8 cellular contexts compared by ENCODE assay signal in genomic region chr6:139290787-139291294, GRCh38. TPM values are rescaled to one million over a fixed set of nuclear protein-coding genes. Genes with fewer than 3 reads are reported as not detected.
DNase-seq lines count a peak whose midpoint lies in the region; ATAC-seq and TF ChIP-seq lines count a peak whose summit lies in the region.

No MANE protein-coding gene starts in this region.

- peak overlapping the region; percentile 69 for H3K27ac ChIP-seq in subcutaneous abdominal adipose tissue (ENCODE audit: low read depth, low read length)

- H3K4me3 ChIP-seq in subcutaneous abdominal adipose tissue (ENCODE audit: low read depth in 1 of 5, low read length in 5 of 5): peak overlapping the region in 2 of 5 donors; percentile 13 to 28

- H3K9ac ChIP-seq in subcutaneous abdominal adipose tissue (ENCODE audit: low read length in 5 of 5): no peak overlapping the region

- TF ChIP-seq CTCF in GM20000 (IDR thresholded peaks at IDR 0.05; ENCODE audit: extremely low read depth, missing control alignments): no peak

- H3K4me1 ChIP-seq in subcutaneous abdominal adipose tissue (ENCODE audit: control insufficient read depth in 5 of 5, insufficient read depth in 5 of 5, low read length in 5 of 5): peaks cover 2 to 25% (median 6%) of the 10 kb centered on the region in 5 donors

- no peaks in the 10 kb centered on the region for H3K36me3 ChIP-seq in subcutaneous abdominal adipose tissue (ENCODE audit: control insufficient read depth in 5 of 5, insufficient read depth in 5 of 5, low read length in 5 of 5)

- peak; percentile 79 for ATAC-seq in HG03521 (IDR thresholded peaks at IDR 0.05; ENCODE audit: unreplicated experiment)

- peak; percentile 74 for DNase-seq in GDM1 (lab: John Stamatoyannopoulos, UW)
- DNase-seq in GM20000 (ENCODE audit: low spot score): peak; percentile 70
- peak; percentile 36 for DNase-seq in activated T-helper 1 cell treated with anti-CD3 and anti-CD28 coated beads, Interleukin-12 subunit alpha, Interleukin-12 subunit beta, Interleukin-2, Interleukin-4 antibody, amounts not matched to agents 30 ng/mL and 10 ng/mL and 1 ng/mL, durations not matched to agents 14 hours and 24 hours and 36 hours (ENCODE audit: low spot score)
- DNase-seq in inferior parietal cortex (ENCODE audit: extremely low spot score): peak; percentile 34
- no peak for DNase-seq in DMS153 treated with DMSO at 0.1 percent for 48 hours (lab: John Stamatoyannopoulos, UW; ENCODE audit: unreplicated experiment)
- no peak for DNase-seq in NCI-H1930 (lab: John Stamatoyannopoulos, UW)

- peaks cover 2% of the 10 kb centered on the region for H3K27me3 Mint-ChIP-seq in activated T-helper 1 cell treated with anti-CD3 and anti-CD28 coated beads, Interleukin-12 subunit alpha, Interleukin-12 subunit beta, Interleukin-2, Interleukin-4 antibody, amounts not matched to agents 30 ng/mL and 10 ng/mL and 1 ng/mL, durations not matched to agents 14 hours and 24 hours and 36 hours (ENCODE audit: insufficient read depth)

- H3K9me3 ChIP-seq in subcutaneous abdominal adipose tissue (ENCODE audit: control insufficient read depth in 5 of 5, low read length in 5 of 5): no peaks in the 10 kb centered on the region

- H3K36me3 Mint-ChIP-seq in activated T-helper 1 cell treated with anti-CD3 and anti-CD28 coated beads, Interleukin-12 subunit alpha, Interleukin-12 subunit beta, Interleukin-2, Interleukin-4 antibody, amounts not matched to agents 30 ng/mL and 10 ng/mL and 1 ng/mL, durations not matched to agents 14 hours and 24 hours and 36 hours (ENCODE audit: low read depth): peaks cover 7% of the 10 kb centered on the region

- peaks cover 72% of the 10 kb centered on the region for H3K4me1 Mint-ChIP-seq in activated T-helper 1 cell treated with anti-CD3 and anti-CD28 coated beads, Interleukin-12 subunit alpha, Interleukin-12 subunit beta, Interleukin-2, Interleukin-4 antibody, amounts not matched to agents 30 ng/mL and 10 ng/mL and 1 ng/mL, durations not matched to agents 14 hours and 24 hours and 36 hours (ENCODE audit: low read depth)

- peak overlapping the region; percentile 67 for H3K4me3 Mint-ChIP-seq in activated T-helper 1 cell treated with anti-CD3 and anti-CD28 coated beads, Interleukin-12 subunit alpha, Interleukin-12 subunit beta, Interleukin-2, Interleukin-4 antibody, amounts not matched to agents 30 ng/mL and 10 ng/mL and 1 ng/mL, durations not matched to agents 14 hours and 24 hours and 36 hours

- H3K27ac Mint-ChIP-seq in activated T-helper 1 cell treated with anti-CD3 and anti-CD28 coated beads, Interleukin-12 subunit alpha, Interleukin-12 subunit beta, Interleukin-2, Interleukin-4 antibody, amounts not matched to agents 30 ng/mL and 10 ng/mL and 1 ng/mL, durations not matched to agents 14 hours and 24 hours and 36 hours: peak overlapping the region; percentile 98

- H3K9me3 Mint-ChIP-seq in activated T-helper 1 cell treated with anti-CD3 and anti-CD28 coated beads, Interleukin-12 subunit alpha, Interleukin-12 subunit beta, Interleukin-2, Interleukin-4 antibody, amounts not matched to agents 30 ng/mL and 10 ng/mL and 1 ng/mL, durations not matched to agents 14 hours and 24 hours and 36 hours: peaks cover 10% of the 10 kb centered on the region

- intact Hi-C loops in activated T-helper 1 cell treated with anti-CD3 and anti-CD28 coated beads, Interleukin-12 subunit alpha, Interleukin-12 subunit beta, Interleukin-2, Interleukin-4 antibody, amounts not matched to agents 30 ng/mL and 10 ng/mL and 1 ng/mL, durations not matched to agents 14 hours and 24 hours and 36 hours (cut with micrococcal nuclease): loop anchor here (1.0 to 10.0 kb wide), 16 partner anchors 9 to 1614 kb away; partner anchors contain the start of genes ABRACL and CITED2

- no peaks in the 10 kb centered on the region for H3K27me3 ChIP-seq in subcutaneous abdominal adipose tissue (ENCODE audit: control insufficient read depth in 5 of 5, insufficient read depth in 4 of 5, low read length in 5 of 5)

RNA-seq across cellular contexts. Expression of gene TXLNB, which starts 1.0 kb away (rescaled TPM):
- 0.08 TPM in 1 of 2 replicates, not detected in the other for total RNA-seq in activated T-helper 1 cell treated with anti-CD3 and anti-CD28 coated beads, Interleukin-12 subunit alpha, Interleukin-12 subunit beta, Interleukin-2, Interleukin-4 antibody, amounts not matched to agents 30 ng/mL and 10 ng/mL and 1 ng/mL, durations not matched to agents 14 hours and 24 hours and 36 hours

Comparison
In these comparisons a context has a peak if more than half of its experiments do, and no peak if none do; other contexts are left out.
1. DNase-seq: peak in GDM1 (single experiment), GM20000 (single experiment), activated T-helper 1 cell treated with anti-CD3 and anti-CD28 coated beads, Interleukin-12 subunit alpha, Interleukin-12 subunit beta, Interleukin-2, Interleukin-4 antibody, amounts not matched to agents 30 ng/mL and 10 ng/mL and 1 ng/mL, durations not matched to agents 14 hours and 24 hours and 36 hours (single experiment) and inferior parietal cortex (single experiment); none in DMS153 treated with DMSO at 0.1 percent for 48 hours (single experiment) and NCI-H1930 (0 of 2).